10 cellular contexts compared by ENCODE assay signal in the genomic region with DNA sequence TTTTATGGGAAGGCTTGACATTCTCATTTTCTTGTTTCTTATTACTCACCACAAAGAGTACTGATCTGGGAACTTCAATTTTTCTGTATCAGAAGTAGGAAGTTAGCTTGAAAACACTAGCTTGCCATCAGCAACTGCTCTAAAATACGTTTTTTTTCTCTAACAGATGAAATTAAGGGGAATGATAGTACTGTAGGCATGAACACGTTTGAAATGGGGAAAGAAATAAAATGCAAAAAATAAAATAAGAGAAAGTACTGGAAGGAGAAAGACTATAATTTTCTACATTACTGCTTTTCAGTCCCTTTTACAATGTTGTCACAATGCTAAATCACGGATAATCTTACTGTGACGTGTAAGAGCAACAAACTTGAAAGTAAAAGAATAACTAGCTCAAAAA. TPM values are rescaled to one million over a fixed set of nuclear protein-coding genes. Genes with fewer than 3 reads are reported as not detected.
DNase-seq lines count a peak whose midpoint lies in the region; FAIRE-seq and TF ChIP-seq lines count a peak whose summit lies in the region.
"Had no signal": no experiment of that assay in that cellular context is flagged by ENCODE, and none has a peak within 500 bp of the region (broad histone marks: within the 10 kb centered on the region; RNA-seq: fewer than 3 reads in every experiment).

No MANE protein-coding gene starts in this region.

- 25 to 32% (median 31%) methylated on average over 4 of the region's 4 CpGs for WGBS in ovary, 3 donors

- no peak for TF ChIP-seq EP300 in ovary (IDR thresholded peaks at IDR 0.05)

- no peaks in the 10 kb centered on the region for H3K27me3 ChIP-seq in endocrine pancreas (ENCODE audit: control insufficient read depth, insufficient read depth, low read length)
- H3K27me3 ChIP-seq in ovary = no peaks in the 10 kb centered on the region

- H3K27ac ChIP-seq in OCI-LY7 (ENCODE audit: low read depth, low read length, poor library complexity, severe bottlenecking) (peak overlapping the region; percentile 79), ovary (no peak overlapping the region)
- H3K27ac ChIP-seq: heart right ventricle had no signal

- no peaks in the 10 kb centered on the region for H4K20me1 ChIP-seq in OCI-LY7 (ENCODE audit: insufficient read depth, low read length)

- H3K9me2 ChIP-seq in OCI-LY7 (ENCODE audit: insufficient read depth, low read length) = no peaks in the 10 kb centered on the region

- DNase-seq in GM12865 (ENCODE audit: low read depth) (no peak), OCI-LY7 (ENCODE audit: low spot score) (no peak), ovary (no peak), H54 (ENCODE audit: insufficient read length, low spot score) (no peak), AML-193 (lab: John Stamatoyannopoulos, UW) (no peak), nucleus accumbens (lab: John Stamatoyannopoulos, UW) (no peak)
- DNase-seq in central memory CD4-positive, alpha-beta T cell = no peak
- DNase-seq: heart right ventricle, occipital lobe had no signal

- H3K4me3 ChIP-seq in GM12865 (ENCODE audit: low read depth, low read length) = peak overlapping the region; percentile 67
- peak overlapping the region; percentile 89 for H3K4me3 ChIP-seq in OCI-LY7 (ENCODE audit: low read depth, low read length, poor library complexity, severe bottlenecking)
- peak overlapping the region; percentile 99 for H3K4me3 ChIP-seq in endocrine pancreas (ENCODE audit: control insufficient read depth, insufficient read depth, low read length)
- peak overlapping the region; percentile 45 for H3K4me3 ChIP-seq in ovary

- peak overlapping the region; percentile 91 for H3K9ac ChIP-seq in endocrine pancreas (ENCODE audit: control insufficient read depth, insufficient read depth, low read length)

- H3K4me2 ChIP-seq in OCI-LY7 (ENCODE audit: low read length) = peak overlapping the region; percentile 76

- CTCF ChIA-PET in OCI-LY7 (lab: Charles Lee; ENCODE audit: unreplicated experiment) = interaction anchor here (0.5 kb wide), 1 partner anchor 951 kb away, joined by 3 read pairs; no protein-coding TSS in a partner anchor

- POLR2A ChIA-PET in OCI-LY7 (lab: Charles Lee) = no interaction called here

- no peaks in the 10 kb centered on the region for H3K36me3 ChIP-seq in OCI-LY7 (ENCODE audit: insufficient read depth, low read length)
- no peaks in the 10 kb centered on the region for H3K36me3 ChIP-seq in endocrine pancreas (ENCODE audit: control insufficient read depth, insufficient read depth, low read length)
- H3K36me3 ChIP-seq in ovary = no peaks in the 10 kb centered on the region
- H3K36me3 ChIP-seq: heart right ventricle had no signal

- TF ChIP-seq POLR2A in ovary (IDR thresholded peaks at IDR 0.05) (no peak), H54 (IDR thresholded peaks at IDR 0.05; ENCODE audit: low read depth, low read length) (no peak)

- no TSS peak for BruUV-seq in OCI-LY7 (replicated peaks; lab: Mats Ljungman, UMichigan)

- peak overlapping the region; percentile 93; the same call in 1 of the 2 replicates for H2AFZ ChIP-seq in OCI-LY7 (ENCODE audit: low read length)

- H3K9me3 ChIP-seq in OCI-LY7 (ENCODE audit: low read length) (no peaks in the 10 kb centered on the region), endocrine pancreas (ENCODE audit: control insufficient read depth, low read length) (no peaks in the 10 kb centered on the region), ovary (no peaks in the 10 kb centered on the region)
- H3K9me3 ChIP-seq: heart right ventricle had no signal

- FAIRE-seq in H54 (lab: Jason Lieb, UNC) = no peak

- intact Hi-C loops in OCI-LY7 (cut with micrococcal nuclease; ENCODE audit: unreplicated experiment) (loop anchor here (5.0 to 10.0 kb wide), 2 partner anchors 128 to 1479 kb away; a partner anchor contains a TSS), ovary (cut with DNase I) (no loop called here)

- TF ChIP-seq CTCF in GM12865 (IDR thresholded peaks at IDR 0.05; ENCODE audit: insufficient read depth, low read depth, low read length, missing control alignments) = no peak
- no peak for TF ChIP-seq CTCF in OCI-LY7 (conservative IDR thresholded peaks at IDR 0.05; ENCODE audit: low read length)
- TF ChIP-seq CTCF in ovary (IDR thresholded peaks at IDR 0.05) = no peak

- H3K4me1 ChIP-seq in OCI-LY7 (ENCODE audit: insufficient read depth, low read length, poor library complexity, severe bottlenecking) (peaks cover 18% of the 10 kb centered on the region), endocrine pancreas (ENCODE audit: control insufficient read depth, insufficient read depth, low read length) (peaks cover 15% of the 10 kb centered on the region), ovary (ENCODE audit: insufficient read depth) (no peaks in the 10 kb centered on the region)
- H3K4me1 ChIP-seq: heart right ventricle had no signal

- peaks cover 49% of the 10 kb centered on the region for H3K79me2 ChIP-seq in OCI-LY7 (ENCODE audit: insufficient read depth, low read depth, low read length)

RNA-seq across cellular contexts. Expression of a gene that starts 1.5 kb away (rescaled TPM):
- 30.8 and 34.8 TPM in 2 replicates for total RNA-seq in OCI-LY7 (2014; rRNA removed; shearing (Covaris generic))
- 34.0 and 35.7 TPM in 2 replicates for total RNA-seq in OCI-LY7 (2022)
- 10 to 100 TPM in 3 of 7 donors, 1 to 10 TPM in 4; 6.8 to 20.9 (median 9.5) TPM for total RNA-seq in ovary
- 1 to 10 TPM; 4.2 to 7.1 TPM for polyA plus RNA-seq in ovary

Comparison
In these comparisons a context has a peak if more than half of its experiments do, and no peak if none do; other contexts are left out.
1. H3K4me3 ChIP-seq: peak in every context shown above with its lines; median percentile 99 in endocrine pancreas; 89 in OCI-LY7; 67 in GM12865; 45 in ovary.